Comparison of ENCODE assay signal across 12 cellular contexts in the genomic region with DNA sequence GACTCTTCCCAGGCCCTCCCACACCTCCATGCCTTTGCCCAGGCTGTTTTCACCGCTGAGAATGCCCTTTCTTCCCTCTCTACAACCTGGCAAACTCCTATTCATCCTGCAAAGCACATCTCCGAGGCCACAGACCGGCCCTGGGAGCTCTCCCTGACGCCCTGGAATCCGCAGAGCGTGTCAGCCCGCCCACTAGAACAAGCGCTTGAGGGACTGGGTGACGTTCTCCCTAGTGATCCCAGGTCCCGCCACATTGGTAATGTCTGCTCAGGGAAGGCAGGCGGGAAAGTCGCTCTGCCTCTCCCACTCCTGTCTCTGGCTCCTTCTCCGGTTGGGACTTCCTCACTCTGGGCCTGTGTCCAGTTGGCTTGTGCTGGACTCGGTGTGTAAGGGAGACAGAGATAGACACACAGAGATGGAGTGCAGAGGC.
DNase-seq lines count a peak whose midpoint lies in the region; ATAC-seq and TF ChIP-seq lines count a peak whose summit lies in the region.
"Had no signal": no experiment of that assay in that cellular context is flagged by ENCODE, and none has a peak within 500 bp of the region (broad histone marks: within the 10 kb centered on the region; RNA-seq: fewer than 3 reads in every experiment).

No MANE protein-coding gene starts in this region.

- TF ChIP-seq CTCF in fibroblast of villous mesenchyme (IDR thresholded peaks at IDR 0.05; ENCODE audit: insufficient read depth, low read depth, low read length) (no peak), progenitor cell of endocrine pancreas (IDR thresholded peaks at IDR 0.05; ENCODE audit: unreplicated experiment) (no peak)

- H3K27me3 Mint-ChIP-seq in T-helper 2 cell treated with Interferon-gamma antibody and Interleukin-4, amounts not matched to agents 5 μg/mL and 100 μg/mL, for 36 hours (ENCODE audit: low read depth) = peaks cover 28% of the 10 kb centered on the region
- H3K27me3 Mint-ChIP-seq in T-cell (peaks cover 27 to 43% of the 10 kb centered on the region in 2 donors), progenitor cell of endocrine pancreas (peaks cover 31% of the 10 kb centered on the region)

- DNase-seq in T-helper 2 cell treated with Interferon-gamma antibody and Interleukin-4, amounts not matched to agents 5 μg/mL and 100 μg/mL, for 36 hours (ENCODE audit: low spot score) = no peak
- DNase-seq in T-helper 2 cell (no peak), T-cell (no peak), fibroblast of villous mesenchyme (ENCODE audit: low read depth) (peak; percentile 10), progenitor cell of endocrine pancreas (ENCODE audit: low spot score, unreplicated experiment) (no peak), midbrain (lab: John Stamatoyannopoulos, UW) (no peak), C1 segment of cervical spinal cord (lab: John Stamatoyannopoulos, UW) (no peak)
- DNase-seq: activated T-cell treated with anti-CD3 and anti-CD28 coated beads for 4 hours; colonic mucosa; NCI-H524 treated with DMSO at 0.1 percent for 48 hours; stimulated activated CD4-positive, alpha-beta T cell treated with anti-CD3 and anti-CD28 coated beads, Interleukin-4, amount 100 ng/mL, for 24 hours had no signal

- CTCF ChIA-PET in T-cell (lab: Charles Lee) = no interaction called here

- peaks cover 8% of the 10 kb centered on the region for H3K4me1 Mint-ChIP-seq in T-helper 2 cell treated with Interferon-gamma antibody and Interleukin-4, amounts not matched to agents 5 μg/mL and 100 μg/mL, for 36 hours (ENCODE audit: low read depth)
- H3K4me1 Mint-ChIP-seq in T-cell (peaks cover 8 to 22% (median 20%) of the 10 kb centered on the region in 3 donors), progenitor cell of endocrine pancreas (ENCODE audit: low read depth) (peaks cover 12% of the 10 kb centered on the region)

- H3K36me3 Mint-ChIP-seq in T-helper 2 cell treated with Interferon-gamma antibody and Interleukin-4, amounts not matched to agents 5 μg/mL and 100 μg/mL, for 36 hours (ENCODE audit: low read depth) = no peaks in the 10 kb centered on the region
- no peaks in the 10 kb centered on the region for H3K36me3 Mint-ChIP-seq in T-cell
- peaks cover 7% of the 10 kb centered on the region for H3K36me3 Mint-ChIP-seq in progenitor cell of endocrine pancreas (ENCODE audit: insufficient read depth)

- no peaks in the 10 kb centered on the region for H3K9me3 Mint-ChIP-seq in T-helper 2 cell treated with Interferon-gamma antibody and Interleukin-4, amounts not matched to agents 5 μg/mL and 100 μg/mL, for 36 hours
- H3K9me3 Mint-ChIP-seq in T-cell = no peaks in the 10 kb centered on the region
- no peaks in the 10 kb centered on the region for H3K9me3 Mint-ChIP-seq in progenitor cell of endocrine pancreas (ENCODE audit: low read depth)

- ATAC-seq in T-cell (replicated peaks in 1 of 4) = no peak
- ATAC-seq in GM18858 (IDR thresholded peaks at IDR 0.05; ENCODE audit: unreplicated experiment) = no peak

- H3K27ac Mint-ChIP-seq in T-helper 2 cell treated with Interferon-gamma antibody and Interleukin-4, amounts not matched to agents 5 μg/mL and 100 μg/mL, for 36 hours = no peak overlapping the region
- no peak overlapping the region for H3K27ac Mint-ChIP-seq in T-cell
- peak overlapping the region; percentile 8 for H3K27ac Mint-ChIP-seq in progenitor cell of endocrine pancreas

- H3K4me3 ChIP-seq in fibroblast of villous mesenchyme (ENCODE audit: low read depth, low read length) = no peak overlapping the region
- H3K4me3 ChIP-seq: colonic mucosa had no signal

- peak overlapping the region; percentile 30 for H3K4me3 Mint-ChIP-seq in T-helper 2 cell treated with Interferon-gamma antibody and Interleukin-4, amounts not matched to agents 5 μg/mL and 100 μg/mL, for 36 hours
- H3K4me3 Mint-ChIP-seq in T-cell (peak overlapping the region; percentile 5 to 75 (median 28)), progenitor cell of endocrine pancreas (ENCODE audit: low read depth) (peak overlapping the region; percentile 27)

- POLR2A ChIA-PET in T-cell (lab: Charles Lee) = no interaction called here
